Comparison of ENCODE assay signal across 1 cellular context in genomic region chr1:148768541-148768940, GRCh38. TPM values are rescaled to one million over a fixed set of nuclear protein-coding genes. Genes with fewer than 3 reads are reported as not detected.
"Had no signal": no experiment of that assay in that cellular context is flagged by ENCODE, and none has a peak within 500 bp of the region (broad histone marks: within the 10 kb centered on the region; RNA-seq: fewer than 3 reads in every experiment).

No MANE protein-coding gene starts in this region.

RNA-seq across cellular contexts. Expression of gene NUDT4B, which starts 20.0 kb away (rescaled TPM):
- total RNA-seq: H9 had no signal
